Comparison of ENCODE assay signal across 18 cellular contexts in genomic region chr9:114860187-114860586, GRCh38. TPM values are rescaled to one million over a fixed set of nuclear protein-coding genes. Genes with fewer than 3 reads are reported as not detected.
DNase-seq lines count a peak whose midpoint lies in the region; ATAC-seq and TF ChIP-seq lines count a peak whose summit lies in the region.
"Had no signal": no experiment of that assay in that cellular context is flagged by ENCODE, and none has a peak within 500 bp of the region (broad histone marks: within the 10 kb centered on the region; RNA-seq: fewer than 3 reads in every experiment).

No MANE protein-coding gene starts in this region.

- TF ChIP-seq EP300 in tibial nerve (IDR thresholded peaks at IDR 0.05), result no peak

- WGBS in tibial nerve, 2 donors, result 75 to 81% methylated on average over 2 of the region's 2 CpGs

- ATAC-seq in activated CD8-positive, alpha-beta memory T cell treated with anti-CD3 and anti-CD28 coated beads, Interleukin-2, amount 10 ng/mL, durations not matched to agents 7 days and 5 days, result peak; percentile 53
- ATAC-seq in HG02852 (IDR thresholded peaks at IDR 0.05; ENCODE audit: unreplicated experiment), result peak; percentile 72
- peak; percentile 80 for ATAC-seq in activated T-helper 17 cell treated with anti-CD3 and anti-CD28 coated beads, Interleukin-2, amount 50 U/mL, for 72 hours (replicated peaks)
- peak; percentile 73 for ATAC-seq in stimulated activated memory B cell treated with anti-CD40 and anti-IgM and Interleukin-4, amounts not matched to agents 10 μg/mL and 1 μg/mL and 100 μg/mL, for 72 hours

- no peaks in the 10 kb centered on the region for H3K9me3 Mint-ChIP-seq in activated CD8-positive, alpha-beta memory T cell treated with anti-CD3 and anti-CD28 coated beads, Interleukin-2, amount 10 ng/mL, durations not matched to agents 7 days and 5 days (ENCODE audit: low read depth)
- peaks cover 3% of the 10 kb centered on the region for H3K9me3 Mint-ChIP-seq in activated T-helper 17 cell treated with anti-CD3 and anti-CD28 coated beads, Interleukin-2, amount 50 U/mL, for 72 hours
- no peaks in the 10 kb centered on the region for H3K9me3 Mint-ChIP-seq in stimulated activated memory B cell treated with anti-CD40 and anti-IgM and Interleukin-4, amounts not matched to agents 10 μg/mL and 1 μg/mL and 100 μg/mL, for 72 hours

- CTCF ChIA-PET in activated CD8-positive, alpha-beta memory T cell treated with anti-CD3 and anti-CD28 coated beads, Interleukin-2, amount 10 ng/mL, durations not matched to agents 7 days and 5 days (lab: Charles Lee), result interaction anchor here (1.0 kb wide), 1 partner anchor 179 kb away, joined by 3 read pairs; no protein-coding TSS in a partner anchor

- no peak overlapping the region for H3K27ac ChIP-seq in tibial nerve
- H3K27ac ChIP-seq: HL-60 had no signal

- peaks cover 18% of the 10 kb centered on the region for H3K27me3 Mint-ChIP-seq in activated CD8-positive, alpha-beta memory T cell treated with anti-CD3 and anti-CD28 coated beads, Interleukin-2, amount 10 ng/mL, durations not matched to agents 7 days and 5 days
- H3K27me3 Mint-ChIP-seq in activated T-helper 17 cell treated with anti-CD3 and anti-CD28 coated beads, Interleukin-2, amount 50 U/mL, for 72 hours, result no peaks in the 10 kb centered on the region
- no peaks in the 10 kb centered on the region for H3K27me3 Mint-ChIP-seq in stimulated activated memory B cell treated with anti-CD40 and anti-IgM and Interleukin-4, amounts not matched to agents 10 μg/mL and 1 μg/mL and 100 μg/mL, for 72 hours
- H3K27me3 Mint-ChIP-seq: CD4-positive, alpha-beta memory T cell had no signal

- no peak overlapping the region for H3K4me3 Mint-ChIP-seq in activated CD8-positive, alpha-beta memory T cell treated with anti-CD3 and anti-CD28 coated beads, Interleukin-2, amount 10 ng/mL, durations not matched to agents 7 days and 5 days
- H3K4me3 Mint-ChIP-seq in activated T-helper 17 cell treated with anti-CD3 and anti-CD28 coated beads, Interleukin-2, amount 50 U/mL, for 72 hours, result no peak overlapping the region
- no peak overlapping the region for H3K4me3 Mint-ChIP-seq in stimulated activated memory B cell treated with anti-CD40 and anti-IgM and Interleukin-4, amounts not matched to agents 10 μg/mL and 1 μg/mL and 100 μg/mL, for 72 hours
- H3K4me3 Mint-ChIP-seq: CD4-positive, alpha-beta memory T cell had no signal

- peaks cover 0 to 16% (median 0%) of the 10 kb centered on the region in 4 donors for H3K4me1 ChIP-seq in tibial nerve

- peaks cover 7% of the 10 kb centered on the region for H3K36me3 Mint-ChIP-seq in activated CD8-positive, alpha-beta memory T cell treated with anti-CD3 and anti-CD28 coated beads, Interleukin-2, amount 10 ng/mL, durations not matched to agents 7 days and 5 days
- H3K36me3 Mint-ChIP-seq in activated T-helper 17 cell treated with anti-CD3 and anti-CD28 coated beads, Interleukin-2, amount 50 U/mL, for 72 hours (ENCODE audit: low read depth), result no peaks in the 10 kb centered on the region
- H3K36me3 Mint-ChIP-seq in stimulated activated memory B cell treated with anti-CD40 and anti-IgM and Interleukin-4, amounts not matched to agents 10 μg/mL and 1 μg/mL and 100 μg/mL, for 72 hours, result no peaks in the 10 kb centered on the region
- H3K36me3 Mint-ChIP-seq: CD4-positive, alpha-beta memory T cell had no signal

- H3K27ac Mint-ChIP-seq in activated CD8-positive, alpha-beta memory T cell treated with anti-CD3 and anti-CD28 coated beads, Interleukin-2, amount 10 ng/mL, durations not matched to agents 7 days and 5 days, result no peak overlapping the region
- H3K27ac Mint-ChIP-seq in activated T-helper 17 cell treated with anti-CD3 and anti-CD28 coated beads, Interleukin-2, amount 50 U/mL, for 72 hours, result no peak overlapping the region
- no peak overlapping the region for H3K27ac Mint-ChIP-seq in stimulated activated memory B cell treated with anti-CD40 and anti-IgM and Interleukin-4, amounts not matched to agents 10 μg/mL and 1 μg/mL and 100 μg/mL, for 72 hours

- DNase-seq in activated CD8-positive, alpha-beta memory T cell treated with anti-CD3 and anti-CD28 coated beads, Interleukin-2, amount 10 ng/mL, durations not matched to agents 7 days and 5 days, result no peak
- DNase-seq in activated CD8-positive, alpha-beta memory T cell treated with anti-CD3 and anti-CD28 coated beads for 24 hours, result no peak
- DNase-seq in tibial nerve (ENCODE audit: low spot score in 2 of 2), result no peak
- DNase-seq in DMS114 treated with DMSO at 0.1 percent for 48 hours (lab: John Stamatoyannopoulos, UW; ENCODE audit: unreplicated experiment), result no peak
- DNase-seq in Ammon's horn (ENCODE audit: low spot score), result no peak
- DNase-seq: 8988T; Calu3; CD4-positive, alpha-beta memory T cell; DMS79; NCI-H187 treated with DMSO at 0.1 percent for 48 hours; NCI-H446; NK-92 treated with Interleukin-12 subunit alpha and Interleukin-12 subunit beta, amount 100 ng/mL, for 24 hours; OCI-M1; RPMI8226 had no signal

- TF ChIP-seq POLR2A in tibial nerve (IDR thresholded peaks at IDR 0.05), result no peak

- no peaks in the 10 kb centered on the region for H3K36me3 ChIP-seq in tibial nerve

- H3K4me3 ChIP-seq in tibial nerve, result no peak overlapping the region

- peaks cover 13% of the 10 kb centered on the region for H3K4me1 Mint-ChIP-seq in activated CD8-positive, alpha-beta memory T cell treated with anti-CD3 and anti-CD28 coated beads, Interleukin-2, amount 10 ng/mL, durations not matched to agents 7 days and 5 days
- H3K4me1 Mint-ChIP-seq in activated T-helper 17 cell treated with anti-CD3 and anti-CD28 coated beads, Interleukin-2, amount 50 U/mL, for 72 hours, result peaks cover 10% of the 10 kb centered on the region
- peaks cover 11% of the 10 kb centered on the region for H3K4me1 Mint-ChIP-seq in stimulated activated memory B cell treated with anti-CD40 and anti-IgM and Interleukin-4, amounts not matched to agents 10 μg/mL and 1 μg/mL and 100 μg/mL, for 72 hours

- no peaks in the 10 kb centered on the region for H3K9me3 ChIP-seq in tibial nerve

- no peak for TF ChIP-seq CTCF in tibial nerve (IDR thresholded peaks at IDR 0.05)

- no peaks in the 10 kb centered on the region for H3K27me3 ChIP-seq in tibial nerve

RNA-seq across cellular contexts. Expression of gene TNFSF15, which starts 54.3 kb away (rescaled TPM):
- under 1 TPM; 0.06 to 0.16 TPM for total RNA-seq in activated CD8-positive, alpha-beta memory T cell treated with anti-CD3 and anti-CD28 coated beads, Interleukin-2, amount 10 ng/mL, durations not matched to agents 7 days and 5 days
- under 1 TPM in 1 of 2 donors, not detected in 1; 0.13 TPM for total RNA-seq in activated T-helper 17 cell treated with anti-CD3 and anti-CD28 coated beads, Interleukin-2, amount 50 U/mL, for 72 hours
- total RNA-seq in tibial nerve, result 1 to 10 TPM in 2 of 4 donors, under 1 TPM in 2; 0.30 to 2.1 (median 1.2) TPM
